Comparison of ENCODE assay signal across 12 cellular contexts in the genomic region with DNA sequence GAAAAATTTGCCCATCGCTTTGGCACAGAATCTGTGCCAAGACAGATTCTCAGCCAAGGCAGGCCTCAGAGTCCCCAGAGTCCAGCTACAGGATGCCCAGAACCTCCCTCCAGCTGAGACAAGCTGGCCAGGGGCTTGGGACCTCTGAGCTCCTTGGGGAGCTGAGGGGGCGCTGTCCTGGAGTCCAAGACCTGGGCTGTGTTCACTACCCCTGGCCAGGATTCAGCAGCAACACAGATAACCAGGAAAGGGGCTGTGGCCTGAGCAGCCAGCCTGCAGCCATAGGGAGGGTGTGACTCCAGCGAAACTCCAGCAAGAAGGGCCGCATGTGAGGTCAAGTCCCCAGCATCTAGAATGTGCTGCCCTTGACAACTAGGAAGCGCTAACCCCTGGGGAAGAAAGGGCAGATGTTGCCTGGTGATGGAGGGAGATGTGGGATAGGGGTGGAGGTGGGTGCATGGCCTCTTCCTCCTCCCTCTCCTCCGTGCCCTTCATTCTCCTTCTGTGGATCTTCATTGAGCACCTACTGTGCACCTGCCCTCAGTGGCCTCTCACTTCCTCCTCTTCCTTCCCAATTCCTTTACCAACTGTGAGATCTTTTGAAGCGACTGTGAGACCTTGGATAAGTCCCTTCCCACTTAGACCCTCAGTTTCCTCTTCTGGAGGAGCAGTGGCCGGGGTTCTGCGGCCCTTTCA. TPM values are rescaled to one million over a fixed set of nuclear protein-coding genes. Genes with fewer than 3 reads are reported as not detected.
DNase-seq lines count a peak whose midpoint lies in the region; ATAC-seq and TF ChIP-seq lines count a peak whose summit lies in the region.
"Had no signal": no experiment of that assay in that cellular context is flagged by ENCODE, and none has a peak within 500 bp of the region (broad histone marks: within the 10 kb centered on the region; RNA-seq: fewer than 3 reads in every experiment).

No MANE protein-coding gene starts in this region.

- H3K36me3 ChIP-seq in CD4-positive, CD25-positive, alpha-beta regulatory T cell (ENCODE audit: control insufficient read depth, insufficient read depth, low read length): no peaks in the 10 kb centered on the region
- H3K36me3 ChIP-seq in endodermal cell (ENCODE audit: control insufficient read depth, insufficient read depth, low read length) (no peaks in the 10 kb centered on the region), psoas muscle (ENCODE audit: insufficient read depth in 1 of 2, low read depth in 1 of 2) (no peaks in the 10 kb centered on the region)

- H3K27ac Mint-ChIP-seq in CD4-positive, CD25-positive, alpha-beta regulatory T cell: peak overlapping the region; percentile 14 to 96 (median 82)
- no peak overlapping the region for H3K27ac Mint-ChIP-seq in endodermal cell

- TF ChIP-seq CTCF in endodermal cell (conservative IDR thresholded peaks at IDR 0.05) (peak; percentile 34), psoas muscle (IDR thresholded peaks at IDR 0.05) (no peak)

- no peak overlapping the region for H3K9ac ChIP-seq in endodermal cell (ENCODE audit: extremely low read depth, low read length, poor library complexity, severe bottlenecking)

- H3K27ac ChIP-seq in CD4-positive, CD25-positive, alpha-beta regulatory T cell (ENCODE audit: insufficient read depth, low read length, poor library complexity, severe bottlenecking): peak overlapping the region; percentile 37
- H3K27ac ChIP-seq in endodermal cell (ENCODE audit: low read depth, low read length) (no peak overlapping the region), psoas muscle (peak overlapping the region; percentile 81)
- H3K27ac ChIP-seq: foreskin keratinocyte had no signal

- H3K27me3 Mint-ChIP-seq in CD4-positive, CD25-positive, alpha-beta regulatory T cell: peaks cover 16% of the 10 kb centered on the region
- H3K27me3 Mint-ChIP-seq in endodermal cell (ENCODE audit: insufficient read depth): peaks cover 44% of the 10 kb centered on the region

- peak overlapping the region; percentile 82 to 93 (median 84) for H3K4me3 Mint-ChIP-seq in CD4-positive, CD25-positive, alpha-beta regulatory T cell
- no peak overlapping the region for H3K4me3 Mint-ChIP-seq in endodermal cell

- no peak for DNase-seq in CD4-positive, CD25-positive, alpha-beta regulatory T cell
- DNase-seq in OCI-M1 (lab: John Stamatoyannopoulos, UW): peak; percentile 33
- peak; percentile 53 for DNase-seq in endodermal cell
- no peak for DNase-seq in psoas muscle
- DNase-seq: activated gamma-delta T cell, foreskin keratinocyte, NCI-H1694, SIG-M5 had no signal

- H3K4me1 Mint-ChIP-seq in CD4-positive, CD25-positive, alpha-beta regulatory T cell: peaks cover 19 to 74% (median 42%) of the 10 kb centered on the region in 4 donors
- H3K4me1 Mint-ChIP-seq in endodermal cell: peaks cover 3% of the 10 kb centered on the region

- WGBS in endodermal cell (ENCODE audit: insufficient coverage in 1 of 2, insufficient read length in 1 of 2), 2 experiments: 93 to 97% methylated on average over 6 to 9 of the region's 9 CpGs
- WGBS in psoas muscle, 3 donors: 58 to 67% (median 63%) methylated on average over 8 to 9 of the region's 9 CpGs

- ATAC-seq in CD4-positive, CD25-positive, alpha-beta regulatory T cell (ENCODE audit: low read depth in 2 of 2): no peak
- ATAC-seq in psoas muscle (no peak), HG03159 (IDR thresholded peaks at IDR 0.05; ENCODE audit: unreplicated experiment) (no peak), HG03354 (IDR thresholded peaks at IDR 0.05; ENCODE audit: poor library complexity, severe bottlenecking, unreplicated experiment) (no peak), GM21360 (IDR thresholded peaks at IDR 0.05; ENCODE audit: unreplicated experiment) (no peak), GM19328 (IDR thresholded peaks at IDR 0.05; ENCODE audit: unreplicated experiment) (no peak)
- ATAC-seq: foreskin keratinocyte had no signal

- peaks cover 55% of the 10 kb centered on the region for H3K4me1 ChIP-seq in CD4-positive, CD25-positive, alpha-beta regulatory T cell (ENCODE audit: control insufficient read depth, insufficient read depth, low read length, poor library complexity, severe bottlenecking)
- H3K4me1 ChIP-seq in endodermal cell (ENCODE audit: control insufficient read depth, insufficient read depth, low read length): no peaks in the 10 kb centered on the region
- peaks cover 48% of the 10 kb centered on the region for H3K4me1 ChIP-seq in psoas muscle

- no peak overlapping the region for H3K4me3 ChIP-seq in CD4-positive, CD25-positive, alpha-beta regulatory T cell (ENCODE audit: low read depth, low read length)
- H3K4me3 ChIP-seq in endodermal cell (ENCODE audit: low read length): no peak overlapping the region
- peak overlapping the region; percentile 68 for H3K4me3 ChIP-seq in psoas muscle

- no peaks in the 10 kb centered on the region for H3K27me3 ChIP-seq in CD4-positive, CD25-positive, alpha-beta regulatory T cell (ENCODE audit: control insufficient read depth, insufficient read depth, low read length)
- H3K27me3 ChIP-seq in endodermal cell (ENCODE audit: control insufficient read depth, insufficient read depth, low read length, poor library complexity, severe bottlenecking) (peaks cover 29% of the 10 kb centered on the region), psoas muscle (ENCODE audit: insufficient read depth in 3 of 3, low read length in 2 of 3) (no peaks in the 10 kb centered on the region)

- H3K9me3 ChIP-seq in CD4-positive, CD25-positive, alpha-beta regulatory T cell (ENCODE audit: control insufficient read depth in 2 of 2, low read length in 2 of 2): no peaks in the 10 kb centered on the region
- H3K9me3 ChIP-seq in endodermal cell (ENCODE audit: control insufficient read depth, low read length): no peaks in the 10 kb centered on the region
- H3K9me3 ChIP-seq in psoas muscle: no peaks in the 10 kb centered on the region

- H3K36me3 Mint-ChIP-seq in CD4-positive, CD25-positive, alpha-beta regulatory T cell: no peaks in the 10 kb centered on the region
- H3K36me3 Mint-ChIP-seq in endodermal cell (ENCODE audit: low read depth): no peaks in the 10 kb centered on the region

- intact Hi-C loops in psoas muscle (cut with DNase I): loop anchor here in 1 of 2 donors (1.0 kb wide), 1 partner anchor 13 kb away; no protein-coding TSS in a partner anchor

- H3K9me3 Mint-ChIP-seq in CD4-positive, CD25-positive, alpha-beta regulatory T cell: no peaks in the 10 kb centered on the region
- H3K9me3 Mint-ChIP-seq in endodermal cell: no peaks in the 10 kb centered on the region

RNA-seq across cellular contexts. Expression of gene ARID5A, which starts 7.7 kb away (rescaled TPM):
- 180 TPM for total RNA-seq in CD4-positive, CD25-positive, alpha-beta regulatory T cell
- polyA plus RNA-seq in CD4-positive, CD25-positive, alpha-beta regulatory T cell: 10 to 100 TPM; 63.5 to 85.6 (median 73.6) TPM
- total RNA-seq in endodermal cell (1 to 10 TPM; 1.8 to 3.5 TPM), psoas muscle (10 to 100 TPM; 25.7 to 73.6 (median 37.8) TPM)
- 6.4 TPM for polyA plus RNA-seq in endodermal cell (2013, experiment 1 of 2)
- polyA plus RNA-seq in endodermal cell (2013, experiment 2 of 2): 6.9 TPM
- polyA plus RNA-seq in psoas muscle: 10 to 100 TPM; 12.9 to 29.9 (median 18.2) TPM

RNA-seq across cellular contexts. Expression of gene NEURL3, which starts 23.7 kb away (rescaled TPM):
- not detected for total RNA-seq in CD4-positive, CD25-positive, alpha-beta regulatory T cell
- under 1 TPM in 1 of 4 donors, not detected in 3; 0.18 TPM for polyA plus RNA-seq in CD4-positive, CD25-positive, alpha-beta regulatory T cell
- total RNA-seq in endodermal cell (not detected), psoas muscle (under 1 TPM in 1 of 4 donors, not detected in 3; 0.59 TPM)
- polyA plus RNA-seq in endodermal cell (2013, experiment 1 of 2): not detected
- polyA plus RNA-seq in endodermal cell (2013, experiment 2 of 2): not detected
- polyA plus RNA-seq in psoas muscle: under 1 TPM in 2 of 3 donors, not detected in 1; 0.09 TPM
- total RNA-seq: foreskin keratinocyte had no signal
- polyA plus RNA-seq: foreskin keratinocyte had no signal

Comparison
In these comparisons a context has a peak if more than half of its experiments do, and no peak if none do; other contexts are left out.
1. DNase-seq: peak in OCI-M1 (single experiment) and endodermal cell (single experiment); none in CD4-positive, CD25-positive, alpha-beta regulatory T cell (0 of 3) and psoas muscle (0 of 2).
2. RNA of gene ARID5A, which starts 7.7 kb away (total RNA-seq): 180 TPM in CD4-positive, CD25-positive, alpha-beta regulatory T cell (single experiment) and 25.7 to 73.6 TPM in psoas muscle; 1.8 to 3.5 TPM in endodermal cell; every median in the first group is over 4 times any median in the second.